ENCODE assay signal across 8 cellular contexts in genomic region chr4:118351851-118352827, GRCh38. TPM values are rescaled to one million over a fixed set of nuclear protein-coding genes. Genes with fewer than 3 reads are reported as not detected.
A peak's percentile ranks its signal among the peaks of the same experiment; 100 is the strongest.
DNase-seq lines count a peak whose midpoint lies in the region; ATAC-seq, FAIRE-seq and TF ChIP-seq lines count a peak whose summit lies in the region.

No MANE protein-coding gene starts in this region.

- H3K27ac Mint-ChIP-seq in activated CD4-positive, alpha-beta T cell treated with anti-CD3 and anti-CD28 coated beads, Interleukin-2, amount 10 ng/mL, durations not matched to agents 7 days and 5 days = no peak overlapping the region

- POLR2A ChIA-PET in activated CD4-positive, alpha-beta T cell treated with anti-CD3 and anti-CD28 coated beads, Interleukin-2, amount 10 ng/mL, durations not matched to agents 7 days and 5 days (lab: Charles Lee) = no interaction called here

- CTCF ChIA-PET in activated CD4-positive, alpha-beta T cell treated with anti-CD3 and anti-CD28 coated beads, Interleukin-2, amount 10 ng/mL, durations not matched to agents 7 days and 5 days (lab: Charles Lee) = interaction anchor here (1.8 to 2.5 kb wide), 3 partner anchors 9 to 71 kb away, joined by 5 to 8 read pairs (median 6); no protein-coding TSS in a partner anchor

- H3K27ac ChIP-seq in neutrophil = no peak overlapping the region

- peaks cover 10% of the 10 kb centered on the region for H3K4me1 Mint-ChIP-seq in activated CD4-positive, alpha-beta T cell treated with anti-CD3 and anti-CD28 coated beads, Interleukin-2, amount 10 ng/mL, durations not matched to agents 7 days and 5 days

- peak overlapping the region; percentile 4 for H3K4me3 Mint-ChIP-seq in activated CD4-positive, alpha-beta T cell treated with anti-CD3 and anti-CD28 coated beads, Interleukin-2, amount 10 ng/mL, durations not matched to agents 7 days and 5 days

- peak; percentile 31 for FAIRE-seq in HTR-8/SVneo (lab: Jason Lieb, UNC)

- H3K9me3 ChIP-seq in neutrophil = no peaks in the 10 kb centered on the region

- H3K27me3 Mint-ChIP-seq in activated CD4-positive, alpha-beta T cell treated with anti-CD3 and anti-CD28 coated beads, Interleukin-2, amount 10 ng/mL, durations not matched to agents 7 days and 5 days = peaks cover 72% of the 10 kb centered on the region

- peaks cover 3% of the 10 kb centered on the region for H3K36me3 Mint-ChIP-seq in activated CD4-positive, alpha-beta T cell treated with anti-CD3 and anti-CD28 coated beads, Interleukin-2, amount 10 ng/mL, durations not matched to agents 7 days and 5 days (ENCODE audit: low read depth)

- DNase-seq in ELR (ENCODE audit: low read depth) (peak; percentile 54), HTR-8/SVneo (ENCODE audit: insufficient read length, low spot score) (peak; percentile 12), fibroblast of pulmonary artery (ENCODE audit: low read depth) (peak; percentile 13), superior temporal gyrus (ENCODE audit: extremely low spot score) (no peak), NCI-H1436 treated with DMSO at 0.1 percent for 48 hours (lab: John Stamatoyannopoulos, UW) (no peak)
- DNase-seq in activated CD4-positive, alpha-beta T cell treated with anti-CD3 and anti-CD28 coated beads, Interleukin-2, amount 10 ng/mL, durations not matched to agents 7 days and 5 days = peak; percentile 8

- H3K27me3 ChIP-seq in neutrophil = peaks cover 97% of the 10 kb centered on the region

- H3K4me3 ChIP-seq in fibroblast of pulmonary artery (replicated peaks; ENCODE audit: low read depth, low read length) = peak overlapping the region; percentile 42
- peak overlapping the region; percentile 37 to 47 for H3K4me3 ChIP-seq in neutrophil (ENCODE audit: low read depth in 1 of 2, low read length in 1 of 2)

- peak; percentile 17 for ATAC-seq in GM21447 (IDR thresholded peaks at IDR 0.05; ENCODE audit: unreplicated experiment)

- H3K36me3 ChIP-seq in neutrophil = no peaks in the 10 kb centered on the region

- no peaks in the 10 kb centered on the region for H3K9me3 Mint-ChIP-seq in activated CD4-positive, alpha-beta T cell treated with anti-CD3 and anti-CD28 coated beads, Interleukin-2, amount 10 ng/mL, durations not matched to agents 7 days and 5 days

- peaks cover 12 to 17% of the 10 kb centered on the region in 2 experiments for H3K4me1 ChIP-seq in neutrophil (ENCODE audit: control insufficient read depth in 1 of 2, insufficient read depth in 1 of 2, low read depth in 1 of 2, low read length in 1 of 2)

- TF ChIP-seq CTCF in fibroblast of pulmonary artery (IDR thresholded peaks at IDR 0.05; ENCODE audit: low read length, missing control alignments) (no peak), neutrophil (IDR thresholded peaks at IDR 0.05) (no peak)

RNA-seq across cellular contexts. Expression of gene PRSS12, which starts 0.7 kb away (rescaled TPM):
- not detected for total RNA-seq in activated CD4-positive, alpha-beta T cell treated with anti-CD3 and anti-CD28 coated beads, Interleukin-2, amount 10 ng/mL, durations not matched to agents 7 days and 5 days

Comparison
In these comparisons a context has a peak if more than half of its experiments do, and no peak if none do; other contexts are left out.
1. DNase-seq: peak in ELR (single experiment), HTR-8/SVneo (single experiment), activated CD4-positive, alpha-beta T cell treated with anti-CD3 and anti-CD28 coated beads, Interleukin-2, amount 10 ng/mL, durations not matched to agents 7 days and 5 days (single experiment) and fibroblast of pulmonary artery (single experiment); none in superior temporal gyrus (single experiment) and NCI-H1436 treated with DMSO at 0.1 percent for 48 hours (single experiment).